8 cellular contexts compared by ENCODE assay signal in the genomic region with DNA sequence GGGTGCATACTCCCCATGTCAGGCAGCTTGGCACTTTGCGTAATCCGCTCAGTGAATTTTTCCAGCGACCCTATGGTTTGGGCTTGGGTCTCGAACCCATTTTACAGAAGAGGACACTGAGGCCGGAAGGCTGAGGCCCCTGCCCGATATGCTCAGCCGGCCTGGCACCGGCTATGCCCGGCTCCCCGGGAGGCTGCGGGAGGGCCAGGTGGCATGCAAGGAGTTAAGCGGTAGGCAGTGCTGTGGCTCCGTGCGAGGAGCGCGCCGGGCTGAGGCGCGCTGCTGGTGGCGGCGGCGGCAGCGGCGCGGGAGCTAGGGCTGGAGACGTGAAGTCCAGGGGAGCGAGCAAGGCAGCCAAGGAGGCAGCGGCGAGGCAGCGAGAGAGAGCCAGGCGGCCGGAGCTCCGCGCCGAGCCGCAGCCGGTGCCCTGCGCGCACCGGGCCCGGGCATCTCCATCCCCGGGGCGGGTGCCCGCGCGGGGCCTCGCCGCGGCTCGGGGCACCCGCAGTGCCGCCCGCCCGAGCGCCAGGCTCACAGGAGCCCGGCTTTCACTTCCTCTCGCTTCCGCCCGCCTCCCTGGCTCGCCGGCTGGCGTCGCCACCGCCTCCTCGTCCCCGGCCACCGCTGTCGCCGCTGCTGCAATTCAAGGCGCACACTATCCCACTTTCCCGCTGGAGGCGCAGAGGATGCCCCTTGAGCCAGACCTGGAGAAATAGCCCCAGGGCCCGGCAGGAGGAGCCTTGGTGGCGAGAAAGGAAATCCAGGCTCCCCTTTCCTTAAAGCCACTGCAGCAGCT. TPM values are rescaled to one million over a fixed set of nuclear protein-coding genes. Genes with fewer than 3 reads are reported as not detected.
DNase-seq lines count a peak whose midpoint lies in the region; ATAC-seq and TF ChIP-seq lines count a peak whose summit lies in the region.

TSS of gene WSCD2 (plus strand) at position 272 of the 796 bp plus-strand sequence. CDS start 66,545 bp downstream, outside the sequence.

- no peak within 1 kb of the TSS for H3K9ac ChIP-seq in liver (ENCODE audit: low read depth in 1 of 2, low read length in 2 of 2)

- peaks cover 2 to 12% (median 5%) of the 10 kb centered on the region in 4 donors for H3K27me3 ChIP-seq in liver (ENCODE audit: control insufficient read depth in 4 of 4, insufficient read depth in 4 of 4, low read length in 3 of 4)

- CTCF ChIA-PET in MCF 10A (lab: Yijun Ruan, JAX), result interaction anchor here (0.6 to 0.7 kb wide), 2 partner anchors 159 to 817 kb away, joined by 3 to 4 read pairs; no protein-coding TSS in a partner anchor

- H3K9me3 ChIP-seq in liver (ENCODE audit: control insufficient read depth in 4 of 4, low read length in 3 of 4), result peaks cover 0 to 4% (median 1%) of the 10 kb centered on the region in 4 donors

- 5% methylated on average over 74 of the region's 74 CpGs for WGBS in liver

- BruUV-seq in MCF 10A (replicated peaks; lab: Mats Ljungman, UMichigan), result no TSS peak

- TF ChIP-seq CTCF in MCF 10A (IDR thresholded peaks at IDR 0.05; ENCODE audit: unreplicated experiment) (no peak), liver (IDR thresholded peaks at IDR 0.05; ENCODE audit: low read depth, low read length, missing input control) (no peak)

- H3K27me3 Mint-ChIP-seq in MCF 10A (ENCODE audit: insufficient read depth, unreplicated experiment), result peaks cover 28% of the 10 kb centered on the region

- H3K27ac ChIP-seq in liver (ENCODE audit: low read depth in 1 of 2, low read length in 2 of 2), result no peak within 1 kb of the TSS

- H3K36me3 ChIP-seq in liver (ENCODE audit: control insufficient read depth in 4 of 4, insufficient read depth in 3 of 4, low read depth in 1 of 4, low read length in 3 of 4), result no peaks in the 10 kb centered on the region

- peaks cover 2 to 14% (median 8%) of the 10 kb centered on the region in 4 donors for H3K4me1 ChIP-seq in liver (ENCODE audit: control insufficient read depth in 4 of 4, insufficient read depth in 4 of 4, low read length in 3 of 4)

- POLR2A ChIA-PET in MCF 10A (lab: Yijun Ruan, JAX), result no interaction called here

- H3K4me1 Mint-ChIP-seq in MCF 10A (ENCODE audit: insufficient read depth, unreplicated experiment), result no peaks in the 10 kb centered on the region

- intact Hi-C loops in MCF 10A (cut with micrococcal nuclease), result no loop called here

- ATAC-seq in HG02973 (IDR thresholded peaks at IDR 0.05; ENCODE audit: unreplicated experiment), result no peak
- no peak for ATAC-seq in GM21786 (IDR thresholded peaks at IDR 0.05; ENCODE audit: unreplicated experiment)

- no peak within 1 kb of the TSS for H3K27ac Mint-ChIP-seq in MCF 10A (ENCODE audit: low read depth, unreplicated experiment)

- DNase-seq in T47D (ENCODE audit: low read depth in 1 of 2, low spot score in 1 of 2) (peak; percentile 56 to 72), MCF 10A (ENCODE audit: unreplicated experiment) (no peak), NOMO-1 treated with dmso at 0.1 percent for 144 hours (lab: John Stamatoyannopoulos, UW; ENCODE audit: unreplicated experiment) (peak; percentile 63), dermis blood vessel endothelial cell (peak; percentile 20), stromal cell of bone marrow (ENCODE audit: low read depth) (peak; percentile 10)

- H3K4me3 Mint-ChIP-seq in MCF 10A (ENCODE audit: unreplicated experiment), result no peak within 1 kb of the TSS

- in situ Hi-C loops in T47D (cut with HindIII; ENCODE audit: low pct_unique_long_range_greater_than_20kb, low sequenced_read_pairs), result no loop called here

- peak within 1 kb of the TSS in 1 of 3 donors; percentile 43 for H3K4me3 ChIP-seq in liver (ENCODE audit: low read depth in 1 of 3, low read length in 3 of 3)

- no peaks in the 10 kb centered on the region for H3K9me3 Mint-ChIP-seq in MCF 10A (ENCODE audit: unreplicated experiment)

- H3K36me3 Mint-ChIP-seq in MCF 10A (ENCODE audit: insufficient read depth, unreplicated experiment), result no peaks in the 10 kb centered on the region

- peak; percentile 6 to 14 for TF ChIP-seq RAD21 in liver (IDR thresholded peaks at IDR 0.05)

TF ChIP-seq in liver, 16 proteins besides CTCF, POLR2A, EP300 and RAD21:
- TF ChIP-seq ATF3 (IDR thresholded peaks at IDR 0.05) (no peak), FOXA2 (IDR thresholded peaks at IDR 0.05) (no peak), TAF1 (conservative IDR thresholded peaks at IDR 0.05) (no peak), NR2F2 (IDR thresholded peaks at IDR 0.05) (no peak), JUND (IDR thresholded peaks at IDR 0.05) (no peak), SP1 (IDR thresholded peaks at IDR 0.05) (no peak), YY1 (IDR thresholded peaks at IDR 0.05) (no peak), FOXA1 (IDR thresholded peaks at IDR 0.05) (no peak), ZBTB33 (IDR thresholded peaks at IDR 0.05) (no peak), EGR1 (IDR thresholded peaks at IDR 0.05; ENCODE audit: low read depth in 2 of 2) (no peak), HNF4G (IDR thresholded peaks at IDR 0.05) (no peak), GABPA (IDR thresholded peaks at IDR 0.05 in 1 of 2, conservative IDR thresholded peaks at IDR 0.05 in 1 of 2) (no peak), HNF4A (conservative IDR thresholded peaks at IDR 0.05) (no peak)
- TF ChIP-seq, protein P1, sequence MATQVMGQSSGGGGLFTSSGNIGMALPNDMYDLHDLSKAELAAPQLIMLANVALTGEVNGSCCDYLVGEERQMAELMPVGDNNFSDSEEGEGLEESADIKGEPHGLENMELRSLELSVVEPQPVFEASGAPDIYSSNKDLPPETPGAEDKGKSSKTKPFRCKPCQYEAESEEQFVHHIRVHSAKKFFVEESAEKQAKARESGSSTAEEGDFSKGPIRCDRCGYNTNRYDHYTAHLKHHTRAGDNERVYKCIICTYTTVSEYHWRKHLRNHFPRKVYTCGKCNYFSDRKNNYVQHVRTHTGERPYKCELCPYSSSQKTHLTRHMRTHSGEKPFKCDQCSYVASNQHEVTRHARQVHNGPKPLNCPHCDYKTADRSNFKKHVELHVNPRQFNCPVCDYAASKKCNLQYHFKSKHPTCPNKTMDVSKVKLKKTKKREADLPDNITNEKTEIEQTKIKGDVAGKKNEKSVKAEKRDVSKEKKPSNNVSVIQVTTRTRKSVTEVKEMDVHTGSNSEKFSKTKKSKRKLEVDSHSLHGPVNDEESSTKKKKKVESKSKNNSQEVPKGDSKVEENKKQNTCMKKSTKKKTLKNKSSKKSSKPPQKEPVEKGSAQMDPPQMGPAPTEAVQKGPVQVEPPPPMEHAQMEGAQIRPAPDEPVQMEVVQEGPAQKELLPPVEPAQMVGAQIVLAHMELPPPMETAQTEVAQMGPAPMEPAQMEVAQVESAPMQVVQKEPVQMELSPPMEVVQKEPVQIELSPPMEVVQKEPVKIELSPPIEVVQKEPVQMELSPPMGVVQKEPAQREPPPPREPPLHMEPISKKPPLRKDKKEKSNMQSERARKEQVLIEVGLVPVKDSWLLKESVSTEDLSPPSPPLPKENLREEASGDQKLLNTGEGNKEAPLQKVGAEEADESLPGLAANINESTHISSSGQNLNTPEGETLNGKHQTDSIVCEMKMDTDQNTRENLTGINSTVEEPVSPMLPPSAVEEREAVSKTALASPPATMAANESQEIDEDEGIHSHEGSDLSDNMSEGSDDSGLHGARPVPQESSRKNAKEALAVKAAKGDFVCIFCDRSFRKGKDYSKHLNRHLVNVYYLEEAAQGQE (IDR thresholded peaks at IDR 0.05), result no peak
- TF ChIP-seq, protein P2, sequence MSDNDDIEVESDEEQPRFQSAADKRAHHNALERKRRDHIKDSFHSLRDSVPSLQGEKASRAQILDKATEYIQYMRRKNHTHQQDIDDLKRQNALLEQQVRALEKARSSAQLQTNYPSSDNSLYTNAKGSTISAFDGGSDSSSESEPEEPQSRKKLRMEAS (IDR thresholded peaks at IDR 0.05), result no peak

RNA-seq across cellular contexts. Expression of gene WSCD2, which starts in this region (rescaled TPM):
- not detected in 2 replicates for total RNA-seq in MCF 10A (2022)
- total RNA-seq in dermis blood vessel endothelial cell, result not detected in 2 replicates
- total RNA-seq in liver, result under 1 TPM; under 0.01 to 0.09 TPM
- polyA plus RNA-seq in liver, result under 1 TPM in 1 of 2 donors, not detected in 1; 0.05 TPM

Comparison
In these comparisons a context has a peak if more than half of its experiments do, and no peak if none do; other contexts are left out.
1. Peak in DNase-seq in dermis blood vessel endothelial cell; RNA of the gene not detected or under 1 TPM.